ENCODE assay signal across 24 cellular contexts in the genomic region with DNA sequence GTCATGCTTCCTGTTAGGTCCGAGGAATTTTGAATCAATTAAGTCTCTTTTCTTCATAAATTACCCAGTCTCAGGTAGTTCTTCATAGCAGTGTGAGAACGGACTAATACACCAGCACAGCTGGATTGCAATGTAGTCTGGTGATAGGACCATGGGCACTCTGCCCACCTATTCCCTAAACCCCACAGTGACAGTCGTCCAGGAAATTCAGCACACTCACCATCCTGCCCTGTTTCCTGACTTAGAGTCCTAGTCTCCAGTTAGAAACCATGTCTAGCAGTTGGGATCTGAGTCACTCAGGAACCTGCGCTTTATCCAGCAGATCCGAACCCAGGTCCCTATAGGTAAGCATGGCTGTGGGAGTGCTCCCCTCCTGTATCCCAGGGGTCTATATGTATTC.
"Had no signal": no experiment of that assay in that cellular context is flagged by ENCODE, and none has a peak within 500 bp of the region (broad histone marks: within the 10 kb centered on the region; RNA-seq: fewer than 3 reads in every experiment).

No MANE protein-coding gene starts in this region.

- DNase-seq: activated CD4-positive, alpha-beta memory T cell treated with anti-CD3 and anti-CD28 coated beads for 36 hours; activated CD4-positive, alpha-beta T cell treated with anti-CD3 and anti-CD28 coated beads, Interleukin-2, amount 10 ng/mL, durations not matched to agents 7 days and 5 days; activated CD4-positive, CD25-positive, alpha-beta regulatory T cell; activated effector memory CD4-positive, alpha-beta T cell treated with Interleukin-2 at 50 U/mL for 16 hours; activated naive CD4-positive, alpha-beta T cell treated with Interleukin-2 at 50 U/mL for 16 hours; activated naive CD8-positive, alpha-beta T cell treated with anti-CD3 and anti-CD28 coated beads, Interleukin-2, amount 50 U/mL, for 24 hours; activated T-cell treated with anti-CD3 and anti-CD28 coated beads, Interleukin-2, amount 50 U/mL, for 24 hours; amniotic stem cell; body of pancreas; central memory CD4-positive, alpha-beta T cell; MG63; MV-4-11; NCI-H1092 treated with DMSO at 0.1 percent for 48 hours; NCI-H1436; NCI-H187; NCI-H2081; NCI-H510A treated with DMSO at 0.1 percent for 48 hours; NCI-H69; NK-92 treated with Interleukin-12 subunit alpha and Interleukin-12 subunit beta, amount 100 ng/mL, for 24 hours; OCI-M1; RPMI8226; T-cell; T-helper 2 cell; T1000 had no signal
